Comparison of ENCODE assay signal across 1 cellular context in the genomic region with DNA sequence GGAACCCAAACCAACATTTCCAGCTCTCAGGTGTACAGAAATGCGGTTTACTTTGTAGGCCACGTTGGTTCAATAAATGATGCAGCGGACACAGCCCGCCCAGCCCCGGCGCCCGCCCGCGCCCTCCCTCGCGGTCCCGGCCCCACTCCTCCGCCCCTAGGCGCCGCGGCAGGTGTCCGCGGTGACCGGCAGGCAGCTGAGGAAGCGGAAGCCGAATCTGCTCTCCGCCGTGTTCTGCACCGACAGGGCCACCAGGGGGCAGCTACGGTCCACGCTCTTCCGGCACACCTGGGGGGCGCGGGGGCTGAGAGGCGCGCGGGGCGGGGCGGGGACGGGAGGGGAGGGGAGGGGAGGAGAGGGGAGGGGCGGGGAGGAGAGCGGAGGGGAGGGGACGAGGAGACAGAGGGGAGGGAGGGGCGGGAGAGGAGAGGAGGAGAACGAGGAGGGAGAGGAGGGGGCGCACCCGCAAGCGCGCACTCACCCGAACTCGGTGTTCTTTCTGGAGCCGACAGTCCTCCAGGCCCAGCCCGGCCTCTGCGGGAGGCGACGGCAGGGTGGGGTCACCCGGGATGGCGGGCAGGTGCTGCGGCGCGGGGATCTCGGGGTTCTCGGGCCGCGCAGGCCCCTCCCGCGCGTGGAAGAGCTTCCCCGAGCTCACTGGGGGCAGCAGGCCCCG.
TF ChIP-seq lines count a peak whose summit lies in the region.

No MANE protein-coding gene starts in this region.

TF ChIP-seq in IMR-90, 13 proteins besides CTCF, POLR2A, EP300 and RAD21:
- TF ChIP-seq NFE2L2 (IDR thresholded peaks at IDR 0.05; ENCODE audit: low read depth, low read length) (no peak), USF2 (IDR thresholded peaks at IDR 0.05; ENCODE audit: low read depth, low read length) (no peak), MAZ (IDR thresholded peaks at IDR 0.05; ENCODE audit: borderline replicate concordance, low read depth, low read length) (peak; percentile 60; the same call in 1 of the 2 replicates), CEBPB (IDR thresholded peaks at IDR 0.05; ENCODE audit: low read depth, low read length) (no peak), SMC3 (IDR thresholded peaks at IDR 0.05; ENCODE audit: low read depth, low read length) (no peak; the same call in 1 of the 2 replicates), MXI1 (IDR thresholded peaks at IDR 0.05; ENCODE audit: borderline replicate concordance, low read depth, low read length) (no peak), RCOR1 (IDR thresholded peaks at IDR 0.05; ENCODE audit: insufficient replicate concordance, low read length) (no peak), RFX5 (IDR thresholded peaks at IDR 0.05; ENCODE audit: low read depth, low read length) (no peak)
TF ChIP-seq in IMR-90: peak in this region for 1.
